10 cellular contexts compared by ENCODE assay signal in genomic region chr6:64266351-64266821, GRCh38.
DNase-seq lines count a peak whose midpoint lies in the region; ATAC-seq and TF ChIP-seq lines count a peak whose summit lies in the region.
"Had no signal": no experiment of that assay in that cellular context is flagged by ENCODE, and none has a peak within 500 bp of the region (broad histone marks: within the 10 kb centered on the region; RNA-seq: fewer than 3 reads in every experiment).

No MANE protein-coding gene starts in this region.

- no peak overlapping the region for H3K4me3 Mint-ChIP-seq in H9

- H4K91ac ChIP-seq in H9 (ENCODE audit: insufficient read length, low read depth, low read length), result no peak overlapping the region

- H3K4me1 Mint-ChIP-seq in H9, result peaks cover 21 to 26% of the 10 kb centered on the region in 2 experiments

- H3K27ac Mint-ChIP-seq in H9, result no peak overlapping the region

- no peak overlapping the region for H2BK5ac ChIP-seq in H9 (ENCODE audit: insufficient read length, low read length)

- H3K4me1 ChIP-seq in H9 (ENCODE audit: insufficient read depth, low read length), result no peaks in the 10 kb centered on the region

- no peak overlapping the region for H2BK120ac ChIP-seq in H9 (ENCODE audit: low read depth, low read length, poor library complexity, severe bottlenecking)

- TF ChIP-seq CTCF in H9 (conservative IDR thresholded peaks at IDR 0.05), result no peak

- H4K5ac ChIP-seq in H9 (ENCODE audit: insufficient read length, low read depth, low read length), result no peak overlapping the region

- H3K14ac ChIP-seq in H9 (ENCODE audit: insufficient read depth, low read length), result no peak overlapping the region

- no peaks in the 10 kb centered on the region for H3K36me3 Mint-ChIP-seq in H9 (ENCODE audit: insufficient read depth in 1 of 3, low read depth in 3 of 3)

- H4K20me1 ChIP-seq in H9 (ENCODE audit: control insufficient read depth, insufficient read depth, insufficient read length), result no peaks in the 10 kb centered on the region

- H2BK20ac ChIP-seq in H9 (ENCODE audit: low read depth, low read length, poor library complexity, severe bottlenecking), result no peak overlapping the region

- no peak overlapping the region for H2BK15ac ChIP-seq in H9 (ENCODE audit: low read depth, low read length)

- H3K27me3 Mint-ChIP-seq in H9 (ENCODE audit: low read depth), result no peaks in the 10 kb centered on the region

- H2BK12ac ChIP-seq in H9 (ENCODE audit: insufficient read length, low read depth, low read length), result no peak overlapping the region

- no peak overlapping the region for H2AK5ac ChIP-seq in H9 (ENCODE audit: insufficient read length, low read length)

- ATAC-seq in GM19023 (IDR thresholded peaks at IDR 0.05; ENCODE audit: unreplicated experiment) (peak; percentile 90), HG03354 (IDR thresholded peaks at IDR 0.05; ENCODE audit: poor library complexity, severe bottlenecking, unreplicated experiment) (peak; percentile 81)

- POLR2A ChIA-PET in HEK293T (lab: Yijun Ruan, JAX), result no interaction called here

- H3K9me3 Mint-ChIP-seq in H9, result no peaks in the 10 kb centered on the region

- H3K4me2 ChIP-seq in H9 (ENCODE audit: insufficient read depth, insufficient read length, low read length), result no peak overlapping the region

- H3K4ac ChIP-seq in H9 (ENCODE audit: low read depth, low read length), result no peak overlapping the region

- no peak overlapping the region for H3K23ac ChIP-seq in H9 (ENCODE audit: insufficient read length, low read depth, low read length)

- no peak overlapping the region for H3T11ph ChIP-seq in H9 (ENCODE audit: low read length)

- no peak overlapping the region for H3K56ac ChIP-seq in H9 (ENCODE audit: insufficient read length, low read depth, low read length)

- H3K18ac ChIP-seq in H9 (ENCODE audit: insufficient read length, low read depth, low read length), result no peak overlapping the region

- no peak overlapping the region for H2AFZ ChIP-seq in H9 (ENCODE audit: low read length)

- CTCF ChIA-PET in HEK293T (lab: Yijun Ruan, JAX), result no interaction called here

- no CpG with 5 or more reads among the region's 2 CpGs for WGBS in H9 (ENCODE audit: extremely low coverage, insufficient read length, low lambda C conversion rate)

- H3K9me3 ChIP-seq in H9 (ENCODE audit: control insufficient read depth, low read depth, low read length), result no peaks in the 10 kb centered on the region
- H3K9me3 ChIP-seq: HAP-1 had no signal

- H3K27ac ChIP-seq in H9 (ENCODE audit: insufficient read length, low read depth, low read length), result no peak overlapping the region

- H3K79me2 ChIP-seq in H9 (ENCODE audit: insufficient read depth, low read length), result no peaks in the 10 kb centered on the region

- H3K9ac ChIP-seq in H9 (ENCODE audit: extremely low read depth, insufficient read length, low read length), result no peak overlapping the region

- no peaks in the 10 kb centered on the region for H3K27me3 ChIP-seq in H9 (ENCODE audit: insufficient read depth, low read length)

- no peak overlapping the region for H4K8ac ChIP-seq in H9 (replicated peaks; ENCODE audit: insufficient read length, low read depth, low read length)

- no peaks in the 10 kb centered on the region for H3K79me1 ChIP-seq in H9 (ENCODE audit: insufficient read depth, low read depth, low read length, poor library complexity, severe bottlenecking)

- H3K23me2 ChIP-seq in H9 (ENCODE audit: insufficient read length, low read depth, low read length, poor library complexity, severe bottlenecking), result no peaks in the 10 kb centered on the region

- DNase-seq in HEK293T (ENCODE audit: extremely low spot score) (no peak), left kidney (ENCODE audit: low read depth, low spot score) (peak; percentile 27), SW480 (ENCODE audit: low spot score) (no peak), DMS 273 treated with DMSO at 0.1 percent for 48 hours (lab: John Stamatoyannopoulos, UW) (no peak), H9 (no peak)
- DNase-seq: activated CD4-positive, alpha-beta T cell treated with anti-CD3 and anti-CD28 coated beads, Interleukin-2, amount 50 U/mL, for 1 hour; effector memory CD4-positive, alpha-beta T cell had no signal

TF ChIP-seq in HEK293T, 16 proteins besides CTCF, POLR2A, EP300 and RAD21:
- TF ChIP-seq BHLHE40 (IDR thresholded peaks at IDR 0.05; ENCODE audit: borderline replicate concordance) (no peak), PKNOX1 (IDR thresholded peaks at IDR 0.05) (peak; percentile 76)
TF ChIP-seq in HEK293T: peak in this region for 1.
